In genomic region chr3:112653209-112653871, GRCh38 we compare ENCODE assay signal across 14 cellular contexts. TPM values are rescaled to one million over a fixed set of nuclear protein-coding genes. Genes with fewer than 3 reads are reported as not detected.
DNase-seq lines count a peak whose midpoint lies in the region; ATAC-seq and TF ChIP-seq lines count a peak whose summit lies in the region.
"Had no signal": no experiment of that assay in that cellular context is flagged by ENCODE, and none has a peak within 500 bp of the region (broad histone marks: within the 10 kb centered on the region; RNA-seq: fewer than 3 reads in every experiment).

No MANE protein-coding gene starts in this region.

- H3K27me3 ChIP-seq in Caco-2 (replicated peaks; ENCODE audit: control insufficient read depth, insufficient read depth, low read length) (no peaks in the 10 kb centered on the region), SJSA1 (replicated peaks) (no peaks in the 10 kb centered on the region)
- H3K27me3 ChIP-seq: esophagus squamous epithelium had no signal

- ATAC-seq in sciatic nerve (peak; percentile 94), HG02938 (IDR thresholded peaks at IDR 0.05; ENCODE audit: unreplicated experiment) (no peak)
- ATAC-seq: HepG2 had no signal

- intact Hi-C loops in Caco-2 (cut with micrococcal nuclease; ENCODE audit: unreplicated experiment) = no loop called here
- intact Hi-C loops in sciatic nerve (cut with DNase I) = no loop called here

- H3K27ac Mint-ChIP-seq in Caco-2 (ENCODE audit: unreplicated experiment) = peak overlapping the region; percentile 57
- H3K27ac Mint-ChIP-seq: activated B cell treated with CpG ODN at 0.5 μM for 24 hours had no signal

- H3K36me3 ChIP-seq in Caco-2 (ENCODE audit: control insufficient read depth, insufficient read depth, low read length) (no peaks in the 10 kb centered on the region), SJSA1 (no peaks in the 10 kb centered on the region)
- H3K36me3 ChIP-seq: esophagus squamous epithelium had no signal

- CTCF ChIA-PET in Caco-2 (lab: Charles Lee) = interaction anchor here (0.7 kb wide), 1 partner anchor 40 kb away, joined by 3 read pairs; no protein-coding TSS in a partner anchor

- peaks cover 19% of the 10 kb centered on the region for H3K4me1 Mint-ChIP-seq in Caco-2 (ENCODE audit: low read depth, unreplicated experiment)

- DNase-seq in Caco-2 (peak; percentile 41 to 63), SJSA1 (ENCODE audit: low read depth in 1 of 2, low spot score in 2 of 2) (peak in 1 of 2 experiments; percentile 85), fibroblast of villous mesenchyme (ENCODE audit: low read depth) (peak; percentile 86), sciatic nerve (ENCODE audit: low spot score) (no peak), NCI-H2171 (lab: John Stamatoyannopoulos, UW) (no peak), NCI-H187 (lab: John Stamatoyannopoulos, UW) (no peak)
- no peak for DNase-seq in stimulated activated CD4-positive, alpha-beta T cell treated with anti-CD3 and anti-CD28 coated beads, Interleukin-4, amount 100 ng/mL, for 4 hours
- DNase-seq: activated B cell treated with CpG ODN at 0.5 μM for 24 hours; activated naive CD4-positive, alpha-beta T cell treated with anti-CD3 and anti-CD28 coated beads, Interleukin-2, amount 50 U/mL, for 16 hours; esophagus squamous epithelium; H7 had no signal

- peak overlapping the region; percentile 100 for H3K27ac ChIP-seq in SJSA1

- no peaks in the 10 kb centered on the region for H3K36me3 Mint-ChIP-seq in Caco-2 (ENCODE audit: insufficient read depth, unreplicated experiment)

- no peaks in the 10 kb centered on the region for H3K9me3 ChIP-seq in Caco-2
- no peaks in the 10 kb centered on the region for H3K9me3 ChIP-seq in SJSA1 (replicated peaks)
- H3K9me3 ChIP-seq: esophagus squamous epithelium had no signal

- TF ChIP-seq CTCF in Caco-2 (IDR thresholded peaks at IDR 0.05; ENCODE audit: insufficient read depth in 1 of 2, low read depth in 1 of 2, low read length in 1 of 2, severe bottlenecking in 1 of 2, unreplicated experiment in 1 of 2) (no peak), fibroblast of villous mesenchyme (IDR thresholded peaks at IDR 0.05; ENCODE audit: insufficient read depth, low read depth, low read length) (no peak)

- H3K4me3 ChIP-seq in Caco-2 (ENCODE audit: low read depth, low read length) = no peak overlapping the region
- H3K4me3 ChIP-seq in SJSA1 = no peak overlapping the region
- no peak overlapping the region for H3K4me3 ChIP-seq in fibroblast of villous mesenchyme (ENCODE audit: low read depth, low read length)
- H3K4me3 ChIP-seq: esophagus squamous epithelium had no signal

- H3K4me1 ChIP-seq in Caco-2 = peaks cover 15% of the 10 kb centered on the region
- peaks cover 68% of the 10 kb centered on the region for H3K4me1 ChIP-seq in SJSA1 (replicated peaks)

- POLR2A ChIA-PET in Caco-2 (lab: Charles Lee) = no interaction called here

- H3K4me3 Mint-ChIP-seq in Caco-2 (ENCODE audit: unreplicated experiment) = no peak overlapping the region
- H3K4me3 Mint-ChIP-seq: activated B cell treated with CpG ODN at 0.5 μM for 24 hours, nephron had no signal

- no TSS peak for BruUV-seq in Caco-2 (replicated peaks; lab: Mats Ljungman, UMichigan)

- H3K9me3 Mint-ChIP-seq in Caco-2 (ENCODE audit: unreplicated experiment) = peaks cover 27% of the 10 kb centered on the region
- H3K9me3 Mint-ChIP-seq: activated B cell treated with CpG ODN at 0.5 μM for 24 hours, nephron had no signal

- H3K27me3 Mint-ChIP-seq in Caco-2 (ENCODE audit: insufficient read depth, unreplicated experiment) = no peaks in the 10 kb centered on the region
- H3K27me3 Mint-ChIP-seq: activated B cell treated with CpG ODN at 0.5 μM for 24 hours had no signal

RNA-seq across cellular contexts. Expression of gene CCDC80, which starts 12.4 kb away (rescaled TPM):
- 19.4 and 26.2 TPM in 2 replicates for total RNA-seq in Caco-2 (2022)
- 58.4 and 74.8 TPM in 2 replicates for total RNA-seq in SJSA1 (2014; rRNA removed; shearing (Covaris generic))
- 158 and 180 TPM in 2 replicates for total RNA-seq in fibroblast of villous mesenchyme
- total RNA-seq in sciatic nerve = 143 TPM
- total RNA-seq: activated B cell treated with CpG ODN at 0.5 μM for 24 hours, HepG2 had no signal

Comparison
In these comparisons a context has a peak if more than half of its experiments do, and no peak if none do; other contexts are left out.
1. DNase-seq: peak in Caco-2 (2 of 2) and fibroblast of villous mesenchyme (single experiment); none in sciatic nerve (single experiment), NCI-H2171 (single experiment), stimulated activated CD4-positive, alpha-beta T cell treated with anti-CD3 and anti-CD28 coated beads, Interleukin-4, amount 100 ng/mL, for 4 hours (0 of 2) and NCI-H187 (0 of 2).